In the genomic region with DNA sequence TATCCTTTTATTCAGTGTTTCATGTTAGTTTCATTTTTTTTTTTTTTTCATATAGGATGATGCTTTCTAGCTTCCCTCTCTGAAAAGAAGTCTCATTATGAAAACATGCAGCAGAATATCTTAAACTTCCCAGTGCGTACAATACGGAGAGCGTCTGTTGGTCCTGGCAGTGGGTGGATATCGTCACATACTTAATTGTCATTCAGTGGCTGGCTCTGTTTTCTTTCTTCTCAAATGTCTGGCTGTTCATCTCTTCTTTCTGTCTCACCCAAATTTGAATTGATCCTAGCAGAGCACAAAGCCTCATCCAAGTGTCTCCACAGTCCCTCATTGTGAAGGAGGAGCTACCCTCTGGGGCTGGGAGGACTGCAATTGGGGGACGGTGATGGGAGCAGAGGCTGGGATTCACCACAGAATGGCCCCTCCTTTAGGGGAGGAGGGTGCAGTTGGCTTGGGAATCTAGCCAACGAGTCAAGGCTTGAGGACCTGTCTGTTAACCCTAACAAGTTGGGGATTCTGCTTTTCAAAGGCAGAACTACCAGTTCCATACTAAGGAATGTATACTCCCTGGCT, we compare ENCODE assay signal across 20 cellular contexts.
"Had no signal": no experiment of that assay in that cellular context is flagged by ENCODE, and none has a peak within 500 bp of the region (broad histone marks: within the 10 kb centered on the region; RNA-seq: fewer than 3 reads in every experiment).

No MANE protein-coding gene starts in this region.

- ATAC-seq: activated CD8-positive, alpha-beta T cell treated with anti-CD3 and anti-CD28 coated beads, Interleukin-2, amount 10 ng/mL, durations not matched to agents 7 days and 5 days; body of pancreas; naive thymus-derived CD8-positive, alpha-beta T cell; right cardiac atrium had no signal

- H3K4me1 Mint-ChIP-seq: immature natural killer cell; naive thymus-derived CD8-positive, alpha-beta T cell had no signal

- H3K4me3 Mint-ChIP-seq: activated CD8-positive, alpha-beta T cell treated with anti-CD3 and anti-CD28 coated beads, Interleukin-2, amount 10 ng/mL, durations not matched to agents 7 days and 5 days; activated T-helper 1 cell treated with anti-CD3 and anti-CD28 coated beads, Interleukin-12 subunit alpha, Interleukin-12 subunit beta, Interleukin-2, Interleukin-4 antibody, amounts not matched to agents 30 ng/mL and 10 ng/mL and 1 ng/mL, durations not matched to agents 14 hours and 24 hours and 36 hours; dendritic cell treated with granulocyte-macrophage colony-stimulating factor and Interleukin-4, amounts not matched to agents 40 ng/mL and 50 ng/mL, for 4 days; immature natural killer cell; naive thymus-derived CD8-positive, alpha-beta T cell; stimulated activated naive CD8-positive, alpha-beta T cell treated with anti-CD3 and anti-CD28 coated beads, Interleukin-15, Interleukin-2, amounts not matched to agents 100 ng/mL and 50 ng/mL, for 24 hours had no signal

- H3K27ac Mint-ChIP-seq: activated CD8-positive, alpha-beta T cell treated with anti-CD3 and anti-CD28 coated beads, Interleukin-2, amount 10 ng/mL, durations not matched to agents 7 days and 5 days; activated T-helper 1 cell treated with anti-CD3 and anti-CD28 coated beads, Interleukin-12 subunit alpha, Interleukin-12 subunit beta, Interleukin-2, Interleukin-4 antibody, amounts not matched to agents 30 ng/mL and 10 ng/mL and 1 ng/mL, durations not matched to agents 14 hours and 24 hours and 36 hours; dendritic cell treated with granulocyte-macrophage colony-stimulating factor and Interleukin-4, amounts not matched to agents 40 ng/mL and 50 ng/mL, for 4 days; immature natural killer cell; naive thymus-derived CD8-positive, alpha-beta T cell; stimulated activated naive CD8-positive, alpha-beta T cell treated with anti-CD3 and anti-CD28 coated beads, Interleukin-15, Interleukin-2, amounts not matched to agents 100 ng/mL and 50 ng/mL, for 24 hours had no signal

- H3K27me3 Mint-ChIP-seq: dendritic cell treated with granulocyte-macrophage colony-stimulating factor and Interleukin-4, amounts not matched to agents 40 ng/mL and 50 ng/mL, for 4 days had no signal

- H3K9me3 Mint-ChIP-seq: activated T-helper 1 cell treated with anti-CD3 and anti-CD28 coated beads, Interleukin-12 subunit alpha, Interleukin-12 subunit beta, Interleukin-2, Interleukin-4 antibody, amounts not matched to agents 30 ng/mL and 10 ng/mL and 1 ng/mL, durations not matched to agents 14 hours and 24 hours and 36 hours; dendritic cell treated with granulocyte-macrophage colony-stimulating factor and Interleukin-4, amounts not matched to agents 40 ng/mL and 50 ng/mL, for 4 days; immature natural killer cell had no signal

- DNase-seq: activated CD4-positive, alpha-beta T cell treated with anti-CD3 and anti-CD28 coated beads, Interleukin-2, amount 50 U/mL, for 1 hour; activated CD4-positive, CD25-positive, alpha-beta regulatory T cell treated with anti-CD3 and anti-CD28 coated beads, Interleukin-2, amount 50 U/mL, for 72 hours; activated CD8-positive, alpha-beta T cell treated with anti-CD3 and anti-CD28 coated beads, Interleukin-2, amount 10 ng/mL, durations not matched to agents 7 days and 5 days; activated gamma-delta T cell; activated naive CD4-positive, alpha-beta T cell treated with anti-CD3 and anti-CD28 coated beads, Interleukin-2, amount 50 U/mL, for 16 hours; anterior cingulate cortex; body of pancreas; effector CD8-positive, alpha-beta T cell; foreskin melanocyte; immature natural killer cell; left ventricle myocardium inferior; naive thymus-derived CD8-positive, alpha-beta T cell; ovary; right cardiac atrium; stimulated activated CD4-positive, alpha-beta T cell treated with anti-CD3 and anti-CD28 coated beads, Interleukin-1b, Interleukin-23, amount 100 ng/mL, for 48 hours; tibial artery; WERI-Rb-1 had no signal

- H3K36me3 Mint-ChIP-seq: immature natural killer cell had no signal
